In the genomic region with DNA sequence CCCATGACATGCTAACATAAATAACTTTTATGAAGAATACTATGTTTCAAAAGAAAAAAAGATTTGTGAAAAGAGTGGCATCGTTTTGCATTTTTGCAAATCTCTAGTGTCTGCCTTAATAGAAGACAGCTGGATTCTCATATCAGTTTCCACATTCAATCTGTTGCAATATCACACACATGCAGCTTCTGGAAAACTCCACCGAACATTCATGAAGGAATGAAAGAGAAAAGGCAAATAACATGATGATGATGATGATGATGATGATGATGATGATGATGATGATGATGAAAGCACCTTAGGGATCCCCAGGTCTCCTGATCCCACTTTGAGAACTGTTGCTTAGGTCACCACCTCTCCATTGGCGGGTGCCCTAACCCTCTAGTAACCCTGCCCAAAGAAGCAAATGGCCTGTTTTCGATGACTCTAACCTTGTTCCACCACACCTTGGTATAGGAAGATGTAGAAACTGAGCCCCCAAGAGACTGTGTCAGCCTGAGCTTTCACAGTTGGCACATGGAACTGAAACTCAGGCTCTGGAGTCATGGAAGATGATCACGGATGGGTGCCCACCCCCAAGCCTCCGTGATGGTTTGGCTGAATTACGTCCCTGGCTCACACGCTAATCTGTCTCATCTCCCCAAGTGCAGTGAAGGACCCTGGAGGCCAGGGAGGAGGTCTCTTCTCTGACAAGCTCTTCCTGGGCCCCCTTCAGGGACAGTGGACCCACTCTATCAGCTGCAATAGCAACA, we compare ENCODE assay signal across 17 cellular contexts.
DNase-seq lines count a peak whose midpoint lies in the region; ATAC-seq and TF ChIP-seq lines count a peak whose summit lies in the region.
"Had no signal": no experiment of that assay in that cellular context is flagged by ENCODE, and none has a peak within 500 bp of the region (broad histone marks: within the 10 kb centered on the region; RNA-seq: fewer than 3 reads in every experiment).

No MANE protein-coding gene starts in this region.

- no peaks in the 10 kb centered on the region for H3K36me3 ChIP-seq in IMR-90 (ENCODE audit: control insufficient read depth, insufficient read depth, low read length)
- H3K36me3 ChIP-seq: sigmoid colon, suprapubic skin had no signal

- H3K4me1 Mint-ChIP-seq in activated CD8-positive, alpha-beta memory T cell treated with anti-CD3 and anti-CD28 coated beads, Interleukin-2, amount 10 ng/mL, durations not matched to agents 7 days and 5 days = peaks cover 9% of the 10 kb centered on the region
- H3K4me1 Mint-ChIP-seq in stimulated activated naive CD8-positive, alpha-beta T cell treated with anti-CD3 and anti-CD28 coated beads, Interleukin-15, amount 100 ng/mL, for 72 hours = peaks cover 15% of the 10 kb centered on the region

- H2BK120ac ChIP-seq in IMR-90 (ENCODE audit: low read depth, low read length) = no peak overlapping the region

- H3K14ac ChIP-seq in IMR-90 (replicated peaks; ENCODE audit: low read depth, low read length) = no peak overlapping the region

- H4K20me1 ChIP-seq in IMR-90 (ENCODE audit: insufficient read depth, low read length) = no peaks in the 10 kb centered on the region

- H3K4me1 ChIP-seq in IMR-90 (ENCODE audit: control insufficient read depth, insufficient read depth, low read length) = peaks cover 6% of the 10 kb centered on the region; the same call in 1 of the 2 replicates
- H3K4me1 ChIP-seq: sigmoid colon, suprapubic skin had no signal

- TF ChIP-seq CTCF in IMR-90 (conservative IDR thresholded peaks at IDR 0.05; ENCODE audit: low read depth, low read length) (no peak), fibroblast of the aortic adventitia (IDR thresholded peaks at IDR 0.05; ENCODE audit: insufficient read depth, low read length) (no peak)

- CTCF ChIA-PET in activated CD8-positive, alpha-beta memory T cell treated with anti-CD3 and anti-CD28 coated beads, Interleukin-2, amount 10 ng/mL, durations not matched to agents 7 days and 5 days (lab: Charles Lee) = interaction anchor here (1.0 kb wide), 1 partner anchor 11 kb away, joined by 3 read pairs; no protein-coding TSS in a partner anchor
- CTCF ChIA-PET in IMR-90 (lab: Yijun Ruan, JAX) = interaction anchor here (1.7 kb wide), 1 partner anchor 11 kb away, joined by 5 read pairs; no protein-coding TSS in a partner anchor

- H2BK15ac ChIP-seq in IMR-90 (ENCODE audit: low read depth, low read length) = no peak overlapping the region

- intact Hi-C loops in IMR-90 (cut with micrococcal nuclease) = no loop called here

- peaks cover 1% of the 10 kb centered on the region for H3K36me3 Mint-ChIP-seq in activated CD8-positive, alpha-beta memory T cell treated with anti-CD3 and anti-CD28 coated beads, Interleukin-2, amount 10 ng/mL, durations not matched to agents 7 days and 5 days

- no peak for TF ChIP-seq RAD21 in IMR-90 (IDR thresholded peaks at IDR 0.05; ENCODE audit: low read length)

- H3K4ac ChIP-seq in IMR-90 (ENCODE audit: low read depth, low read length) = no peak overlapping the region

- H2AK9ac ChIP-seq in IMR-90 (replicated peaks; ENCODE audit: low read depth, low read length, poor library complexity) = no peak overlapping the region

- H4K91ac ChIP-seq in IMR-90 (ENCODE audit: insufficient read depth, low read depth, low read length) = no peak overlapping the region

- in situ Hi-C loops in IMR-90 (cut with MboI; ENCODE audit: low sequenced_read_pairs) = no loop called here

- H3K4me3 ChIP-seq in IMR-90 (ENCODE audit: insufficient read depth, low read depth, low read length) (no peak overlapping the region), fibroblast of the aortic adventitia (ENCODE audit: low read depth, low read length) (no peak overlapping the region)
- H3K4me3 ChIP-seq: sigmoid colon, SK-N-MC, suprapubic skin had no signal

- H3K9me3 ChIP-seq in IMR-90 (ENCODE audit: control insufficient read depth, insufficient read depth, low read length) = peaks cover 3% of the 10 kb centered on the region; the same call in 1 of the 2 replicates
- H3K9me3 ChIP-seq: sigmoid colon, suprapubic skin had no signal

- no peak overlapping the region; the same call in 1 of the 2 replicates for H4K5ac ChIP-seq in IMR-90 (ENCODE audit: low read depth, low read length)

- H3K27me3 ChIP-seq in IMR-90 (ENCODE audit: control insufficient read depth, insufficient read depth, low read length) = peaks cover 5% of the 10 kb centered on the region; the same call in 1 of the 2 replicates
- H3K27me3 ChIP-seq: sigmoid colon, suprapubic skin had no signal

- H3K79me1 ChIP-seq in IMR-90 (ENCODE audit: low read depth in 1 of 2, low read length in 2 of 2) = no peaks in the 10 kb centered on the region

- H3K27me3 Mint-ChIP-seq in activated CD8-positive, alpha-beta memory T cell treated with anti-CD3 and anti-CD28 coated beads, Interleukin-2, amount 10 ng/mL, durations not matched to agents 7 days and 5 days = peaks cover 6% of the 10 kb centered on the region
- H3K27me3 Mint-ChIP-seq in stimulated activated naive CD8-positive, alpha-beta T cell treated with anti-CD3 and anti-CD28 coated beads, Interleukin-15, amount 100 ng/mL, for 72 hours = peaks cover 31% of the 10 kb centered on the region

- H2BK5ac ChIP-seq in IMR-90 (ENCODE audit: low read depth, low read length, poor library complexity, severe bottlenecking) = no peak overlapping the region

- no peak overlapping the region for H3K4me3 Mint-ChIP-seq in activated CD8-positive, alpha-beta memory T cell treated with anti-CD3 and anti-CD28 coated beads, Interleukin-2, amount 10 ng/mL, durations not matched to agents 7 days and 5 days
- H3K4me3 Mint-ChIP-seq in stimulated activated naive CD8-positive, alpha-beta T cell treated with anti-CD3 and anti-CD28 coated beads, Interleukin-15, amount 100 ng/mL, for 72 hours = peak overlapping the region; percentile 24 to 50
- H3K4me3 Mint-ChIP-seq: activated naive CD4-positive, alpha-beta T cell treated with anti-CD3 and anti-CD28 coated beads for 36 hours had no signal

- no peak overlapping the region for H4K8ac ChIP-seq in IMR-90 (ENCODE audit: low read depth in 2 of 2, low read length in 2 of 2)

- 95% methylated on average over 3 of the region's 8 CpGs; no CpG with 5 or more reads in 1 of the 2 experiments for WGBS in IMR-90 (ENCODE audit: extremely low coverage in 2 of 2, insufficient read length in 1 of 2), 2 experiments

- ATAC-seq in activated CD8-positive, alpha-beta memory T cell treated with anti-CD3 and anti-CD28 coated beads, Interleukin-2, amount 10 ng/mL, durations not matched to agents 7 days and 5 days = no peak
- peak; percentile 40; the same call in 1 of the 2 replicates for ATAC-seq in IMR-90 (ENCODE audit: low read depth)
- ATAC-seq in stimulated activated naive CD8-positive, alpha-beta T cell treated with anti-CD3 and anti-CD28 coated beads, Interleukin-15, amount 100 ng/mL, for 72 hours = no peak

- peaks cover 2% of the 10 kb centered on the region for H3K9me3 Mint-ChIP-seq in activated CD8-positive, alpha-beta memory T cell treated with anti-CD3 and anti-CD28 coated beads, Interleukin-2, amount 10 ng/mL, durations not matched to agents 7 days and 5 days (ENCODE audit: low read depth)
- peaks cover 0 to 4% of the 10 kb centered on the region in 2 donors for H3K9me3 Mint-ChIP-seq in stimulated activated naive CD8-positive, alpha-beta T cell treated with anti-CD3 and anti-CD28 coated beads, Interleukin-15, amount 100 ng/mL, for 72 hours

- H3K18ac ChIP-seq in IMR-90 (ENCODE audit: low read depth, low read length) = no peak overlapping the region

- H3K23ac ChIP-seq in IMR-90 (ENCODE audit: low read depth, low read length) = no peak overlapping the region

- no peak overlapping the region for H3K27ac Mint-ChIP-seq in activated CD8-positive, alpha-beta memory T cell treated with anti-CD3 and anti-CD28 coated beads, Interleukin-2, amount 10 ng/mL, durations not matched to agents 7 days and 5 days
- H3K27ac Mint-ChIP-seq in stimulated activated naive CD8-positive, alpha-beta T cell treated with anti-CD3 and anti-CD28 coated beads, Interleukin-15, amount 100 ng/mL, for 72 hours = no peak overlapping the region

- no TSS peak for BruUV-seq in IMR-90 (replicated peaks; lab: Mats Ljungman, UMichigan)

- H3K56ac ChIP-seq in IMR-90 (ENCODE audit: extremely low read depth, insufficient read depth, low read length) = no peak overlapping the region

- no peak overlapping the region for H2AK5ac ChIP-seq in IMR-90 (ENCODE audit: low read depth, low read length)

- peaks cover 3% of the 10 kb centered on the region; the same call in 1 of the 2 replicates for H3K9me1 ChIP-seq in IMR-90 (ENCODE audit: insufficient read depth, low read length)

- H3K9ac ChIP-seq in IMR-90 (ENCODE audit: low read depth, low read length) = no peak overlapping the region

- TF ChIP-seq POLR2A in IMR-90 (IDR thresholded peaks at IDR 0.05; ENCODE audit: low read depth, low read length) = no peak

- dilution Hi-C loops in IMR-90 (cut with HindIII; ENCODE audit: low sequenced_read_pairs, unreplicated experiment) = no loop called here

- no peak overlapping the region for H3K27ac ChIP-seq in IMR-90 (ENCODE audit: insufficient read depth, low read length)
- H3K27ac ChIP-seq: sigmoid colon, SK-N-MC, suprapubic skin had no signal

- H3K4me2 ChIP-seq in IMR-90 (ENCODE audit: low read depth, low read length) = no peak overlapping the region

- DNase-seq in activated CD8-positive, alpha-beta memory T cell treated with anti-CD3 and anti-CD28 coated beads, Interleukin-2, amount 10 ng/mL, durations not matched to agents 7 days and 5 days = peak; percentile 27
- no peak for DNase-seq in activated CD8-positive, alpha-beta memory T cell treated with anti-CD3 and anti-CD28 coated beads for 24 hours
- DNase-seq in IMR-90 (no peak), fibroblast of the aortic adventitia (ENCODE audit: low read depth) (peak; percentile 63), NCI-H748 (lab: John Stamatoyannopoulos, UW; ENCODE audit: unreplicated experiment) (no peak), cerebellum (ENCODE audit: low spot score) (no peak), foreskin melanocyte (no peak)
- no peak for DNase-seq in stimulated activated naive CD8-positive, alpha-beta T cell treated with anti-CD3 and anti-CD28 coated beads, Interleukin-15, amount 100 ng/mL, for 72 hours
- DNase-seq: cortex of kidney; NCI-H1694; NCI-H345; NK-92 treated with Interleukin-12 subunit alpha and Interleukin-12 subunit beta, amount 100 ng/mL, for 24 hours; sigmoid colon; T-helper 9 cell had no signal

- POLR2A ChIA-PET in IMR-90 (lab: Charles Lee; ENCODE audit: unreplicated experiment) = interaction anchor here (0.7 kb wide), 1 partner anchor 257 kb away, joined by 4 read pairs; no protein-coding TSS in a partner anchor

- H2BK20ac ChIP-seq in IMR-90 (ENCODE audit: low read depth, low read length) = no peak overlapping the region

- no peak overlapping the region for H2AFZ ChIP-seq in IMR-90 (replicated peaks; ENCODE audit: low read length, poor library complexity)

TF ChIP-seq in IMR-90, 13 proteins besides CTCF, POLR2A, EP300 and RAD21:
- TF ChIP-seq CEBPB (IDR thresholded peaks at IDR 0.05; ENCODE audit: low read depth, low read length) (0 out of 2 replicates have a peak, but pooled peaks have one; percentile 28), BHLHE40 (IDR thresholded peaks at IDR 0.05; ENCODE audit: low read depth, low read length) (no peak)
TF ChIP-seq in IMR-90: peak in this region for 1.

Comparison
In these comparisons a context has a peak if more than half of its experiments do, and no peak if none do; other contexts are left out.
1. DNase-seq: peak in activated CD8-positive, alpha-beta memory T cell treated with anti-CD3 and anti-CD28 coated beads, Interleukin-2, amount 10 ng/mL, durations not matched to agents 7 days and 5 days (single experiment) and fibroblast of the aortic adventitia (single experiment); none in activated CD8-positive, alpha-beta memory T cell treated with anti-CD3 and anti-CD28 coated beads for 24 hours (single experiment), IMR-90 (single experiment), stimulated activated naive CD8-positive, alpha-beta T cell treated with anti-CD3 and anti-CD28 coated beads, Interleukin-15, amount 100 ng/mL, for 72 hours (0 of 2), NCI-H748 (single experiment), cerebellum (single experiment) and foreskin melanocyte (single experiment).